ENCODE assay signal across 10 cellular contexts in the genomic region with DNA sequence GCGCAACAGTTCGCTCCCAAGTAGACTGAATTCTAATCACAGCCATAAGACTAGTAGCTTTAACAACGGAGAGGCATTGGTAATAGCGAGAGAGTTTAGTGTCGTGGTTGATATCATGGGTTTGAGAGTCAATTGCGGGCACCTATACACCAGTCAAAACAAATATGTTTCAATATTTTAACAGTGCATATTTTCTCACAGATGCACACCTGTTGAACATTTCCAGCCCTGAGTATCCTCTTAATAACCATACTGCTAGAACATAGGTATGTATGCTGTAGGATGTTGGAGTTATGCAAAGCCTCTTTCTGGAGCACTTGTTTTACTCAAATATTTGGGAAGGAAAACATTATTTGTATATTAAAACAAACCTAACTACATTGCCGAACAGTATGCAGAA.
"Had no signal": no experiment of that assay in that cellular context is flagged by ENCODE, and none has a peak within 500 bp of the region (broad histone marks: within the 10 kb centered on the region; RNA-seq: fewer than 3 reads in every experiment).

No MANE protein-coding gene starts in this region.

- H3K4me3 Mint-ChIP-seq: GM23338, H9, HFFc6 had no signal

- ATAC-seq: GM23338 had no signal

- H3K27ac Mint-ChIP-seq: GM23338, HFFc6 had no signal

- DNase-seq: GM23248, GOT3, H7, H9, HCEC 1CT, HFFc6 had no signal

- H2AFZ ChIP-seq: GM23248, GM23338 had no signal

- H3K4me2 ChIP-seq: GM23338 had no signal

- H3K4me1 ChIP-seq: HAP-1 had no signal

- H3K36me3 ChIP-seq: HAP-1 had no signal

- H3K9me3 Mint-ChIP-seq: GM23338, H9, HFFc6 had no signal

- FAIRE-seq: H1, H54 had no signal

- H3K9ac ChIP-seq: GM23248 had no signal

- H3K9me3 ChIP-seq: HAP-1 had no signal

- H3K4me3 ChIP-seq: GM23248, GM23338, HAP-1 had no signal

- H3K4me1 Mint-ChIP-seq: GM23338 had no signal

- H3K27ac ChIP-seq: GM23248 had no signal
